1 cellular context compared by ENCODE assay signal in the genomic region with DNA sequence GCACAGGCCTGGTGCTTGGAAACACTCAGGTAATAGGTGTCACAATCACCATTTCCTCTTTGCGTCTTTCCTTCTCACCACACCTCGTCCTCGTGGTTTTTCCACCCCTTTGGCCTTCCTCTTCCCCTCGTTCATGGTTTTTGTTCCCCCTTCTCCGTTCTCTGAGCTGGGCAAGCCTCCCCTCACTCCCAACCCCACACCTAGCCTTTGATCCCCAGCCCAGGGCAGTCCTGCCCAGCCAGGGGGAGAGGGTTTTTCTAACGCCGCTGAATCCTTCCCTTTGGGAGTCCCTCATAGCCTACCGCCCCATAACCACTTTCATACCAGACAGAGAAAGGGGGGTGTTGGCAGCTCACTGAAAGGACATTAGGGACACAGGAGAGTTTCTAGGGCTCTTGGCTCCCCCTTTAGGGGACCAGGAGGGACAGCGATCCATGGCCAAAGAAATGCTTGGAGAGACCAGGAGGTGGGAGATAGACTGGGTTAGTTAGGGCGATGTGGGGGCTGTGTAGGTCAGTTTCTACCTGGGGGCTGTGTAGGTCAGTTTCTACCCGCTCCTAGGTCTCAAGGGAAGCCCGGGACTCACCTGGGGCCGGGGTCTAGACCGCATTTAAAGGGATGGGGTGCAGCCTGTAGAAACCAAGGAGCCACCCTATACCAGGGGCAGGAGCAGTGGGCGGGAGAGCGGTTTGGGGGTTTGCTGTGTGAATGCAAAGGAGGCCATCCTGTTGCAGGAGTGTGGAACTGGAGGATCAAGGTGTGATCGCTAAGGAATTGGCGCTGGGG.
TF ChIP-seq lines count a peak whose summit lies in the region.

No MANE protein-coding gene starts in this region.

TF ChIP-seq in HepG2, 621 proteins besides CTCF, POLR2A, EP300 and RAD21 (continues in another document):
- TF ChIP-seq ZNF343 (CRISPR knock-in tag; IDR thresholded peaks at IDR 0.05) (no peak), HNF1B (CRISPR knock-in tag; IDR thresholded peaks at IDR 0.05) (peak; percentile 23; the same call in 1 of the 2 replicates), STAT6 (CRISPR knock-in tag; IDR thresholded peaks at IDR 0.05; ENCODE audit: borderline replicate concordance) (0 out of 2 replicates have a peak, but pooled peaks have one; percentile 49), NFE2 (CRISPR knock-in tag; IDR thresholded peaks at IDR 0.05) (no peak), PHF21A (CRISPR knock-in tag; IDR thresholded peaks at IDR 0.05) (0 out of 2 replicates have a peak, but pooled peaks have one; percentile 43), ARID4A (CRISPR knock-in tag; IDR thresholded peaks at IDR 0.05; ENCODE audit: borderline replicate concordance) (peak; percentile 54), ZNF101 (CRISPR knock-in tag; IDR thresholded peaks at IDR 0.05; ENCODE audit: borderline replicate concordance, low read depth) (no peak), TOE1 (CRISPR knock-in tag; IDR thresholded peaks at IDR 0.05) (no peak), MXI1 (IDR thresholded peaks at IDR 0.05; ENCODE audit: borderline replicate concordance, low read depth, low read length) (0 out of 3 replicates have a peak, but pooled peaks have one; percentile 8), STAG1 (CRISPR knock-in tag; IDR thresholded peaks at IDR 0.05) (peak; percentile 52), TRIM24 (CRISPR knock-in tag; IDR thresholded peaks at IDR 0.05) (no peak), ZNF891 (CRISPR knock-in tag; IDR thresholded peaks at IDR 0.05) (0 out of 2 replicates have a peak, but pooled peaks have one; percentile 63), IRX3 (CRISPR knock-in tag; IDR thresholded peaks at IDR 0.05; ENCODE audit: borderline replicate concordance, low read depth) (peak; percentile 53; the same call in 1 of the 2 replicates), DRAP1 (CRISPR knock-in tag; IDR thresholded peaks at IDR 0.05) (no peak), KLF13 (CRISPR knock-in tag; IDR thresholded peaks at IDR 0.05) (no peak), ZFAT (CRISPR knock-in tag; conservative IDR thresholded peaks at IDR 0.05) (no peak), FOXC1 (CRISPR knock-in tag; IDR thresholded peaks at IDR 0.05; ENCODE audit: borderline replicate concordance) (0 out of 2 replicates have a peak, but pooled peaks have one; percentile 20), ZNF740 (CRISPR knock-in tag; IDR thresholded peaks at IDR 0.05) (peak; percentile 40; the same call in 1 of the 2 replicates), ZSCAN5A (CRISPR knock-in tag; IDR thresholded peaks at IDR 0.05; ENCODE audit: borderline replicate concordance) (0 out of 2 replicates have a peak, but pooled peaks have one; percentile 38), LCORL (IDR thresholded peaks at IDR 0.05) (no peak), LCORL (CRISPR knock-in tag; IDR thresholded peaks at IDR 0.05) (0 out of 2 replicates have a peak, but pooled peaks have one; percentile 25), ZNF737 (CRISPR knock-in tag; IDR thresholded peaks at IDR 0.05; ENCODE audit: borderline replicate concordance) (no peak), NCOA1 (CRISPR knock-in tag; IDR thresholded peaks at IDR 0.05) (peak; percentile 37; the same call in 1 of the 2 replicates), ASH2L (IDR thresholded peaks at IDR 0.05; ENCODE audit: insufficient read length, low read depth, low read length) (peak; percentile 1), ADNP (CRISPR knock-in tag; IDR thresholded peaks at IDR 0.05) (no peak), ARID3A (IDR thresholded peaks at IDR 0.05; ENCODE audit: low read depth, low read length) (no peak), ZZZ3 (CRISPR knock-in tag; IDR thresholded peaks at IDR 0.05; ENCODE audit: borderline replicate concordance) (no peak), ZNF841 (CRISPR knock-in tag; IDR thresholded peaks at IDR 0.05; ENCODE audit: borderline replicate concordance) (no peak), FOXO4 (CRISPR knock-in tag; conservative IDR thresholded peaks at IDR 0.05) (0 out of 2 replicates have a peak, but pooled peaks have one; percentile 72), ZFP41 (CRISPR knock-in tag; IDR thresholded peaks at IDR 0.05; ENCODE audit: borderline replicate concordance) (no peak), SAP130 (CRISPR knock-in tag; IDR thresholded peaks at IDR 0.05; ENCODE audit: low read depth) (peak; percentile 29; the same call in 1 of the 2 replicates), ZNF562 (CRISPR knock-in tag; IDR thresholded peaks at IDR 0.05; ENCODE audit: borderline replicate concordance) (no peak), HOXA3 (CRISPR knock-in tag; IDR thresholded peaks at IDR 0.05) (no peak), RBM22 (optimal IDR thresholded peaks at IDR 0.05; ENCODE audit: low read length) (no peak), ZNF572 (CRISPR knock-in tag; IDR thresholded peaks at IDR 0.05) (peak; percentile 70; the same call in 1 of the 2 replicates), ZNF264 (CRISPR knock-in tag; IDR thresholded peaks at IDR 0.05) (no peak)
- TF ChIP-seq, protein P1, sequence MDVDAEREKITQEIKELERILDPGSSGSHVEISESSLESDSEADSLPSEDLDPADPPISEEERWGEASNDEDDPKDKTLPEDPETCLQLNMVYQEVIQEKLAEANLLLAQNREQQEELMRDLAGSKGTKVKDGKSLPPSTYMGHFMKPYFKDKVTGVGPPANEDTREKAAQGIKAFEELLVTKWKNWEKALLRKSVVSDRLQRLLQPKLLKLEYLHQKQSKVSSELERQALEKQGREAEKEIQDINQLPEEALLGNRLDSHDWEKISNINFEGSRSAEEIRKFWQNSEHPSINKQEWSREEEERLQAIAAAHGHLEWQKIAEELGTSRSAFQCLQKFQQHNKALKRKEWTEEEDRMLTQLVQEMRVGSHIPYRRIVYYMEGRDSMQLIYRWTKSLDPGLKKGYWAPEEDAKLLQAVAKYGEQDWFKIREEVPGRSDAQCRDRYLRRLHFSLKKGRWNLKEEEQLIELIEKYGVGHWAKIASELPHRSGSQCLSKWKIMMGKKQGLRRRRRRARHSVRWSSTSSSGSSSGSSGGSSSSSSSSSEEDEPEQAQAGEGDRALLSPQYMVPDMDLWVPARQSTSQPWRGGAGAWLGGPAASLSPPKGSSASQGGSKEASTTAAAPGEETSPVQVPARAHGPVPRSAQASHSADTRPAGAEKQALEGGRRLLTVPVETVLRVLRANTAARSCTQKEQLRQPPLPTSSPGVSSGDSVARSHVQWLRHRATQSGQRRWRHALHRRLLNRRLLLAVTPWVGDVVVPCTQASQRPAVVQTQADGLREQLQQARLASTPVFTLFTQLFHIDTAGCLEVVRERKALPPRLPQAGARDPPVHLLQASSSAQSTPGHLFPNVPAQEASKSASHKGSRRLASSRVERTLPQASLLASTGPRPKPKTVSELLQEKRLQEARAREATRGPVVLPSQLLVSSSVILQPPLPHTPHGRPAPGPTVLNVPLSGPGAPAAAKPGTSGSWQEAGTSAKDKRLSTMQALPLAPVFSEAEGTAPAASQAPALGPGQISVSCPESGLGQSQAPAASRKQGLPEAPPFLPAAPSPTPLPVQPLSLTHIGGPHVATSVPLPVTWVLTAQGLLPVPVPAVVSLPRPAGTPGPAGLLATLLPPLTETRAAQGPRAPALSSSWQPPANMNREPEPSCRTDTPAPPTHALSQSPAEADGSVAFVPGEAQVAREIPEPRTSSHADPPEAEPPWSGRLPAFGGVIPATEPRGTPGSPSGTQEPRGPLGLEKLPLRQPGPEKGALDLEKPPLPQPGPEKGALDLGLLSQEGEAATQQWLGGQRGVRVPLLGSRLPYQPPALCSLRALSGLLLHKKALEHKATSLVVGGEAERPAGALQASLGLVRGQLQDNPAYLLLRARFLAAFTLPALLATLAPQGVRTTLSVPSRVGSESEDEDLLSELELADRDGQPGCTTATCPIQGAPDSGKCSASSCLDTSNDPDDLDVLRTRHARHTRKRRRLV (CRISPR knock-in tag; IDR thresholded peaks at IDR 0.05): no peak
